12 cellular contexts compared by ENCODE assay signal in genomic region chr1:177185209-177185608, GRCh38. TPM values are rescaled to one million over a fixed set of nuclear protein-coding genes. Genes with fewer than 3 reads are reported as not detected.
DNase-seq lines count a peak whose midpoint lies in the region; TF ChIP-seq lines count a peak whose summit lies in the region.
"Had no signal": no experiment of that assay in that cellular context is flagged by ENCODE, and none has a peak within 500 bp of the region (broad histone marks: within the 10 kb centered on the region; RNA-seq: fewer than 3 reads in every experiment).

No MANE protein-coding gene starts in this region.

- TF ChIP-seq POLR2A in testis (IDR thresholded peaks at IDR 0.05): no peak

- no peaks in the 10 kb centered on the region for H3F3A ChIP-seq in PC-9 (ENCODE audit: insufficient read depth, low read depth)

- H3K27ac ChIP-seq in PC-9: no peak overlapping the region
- H3K27ac ChIP-seq in fibroblast of lung (ENCODE audit: insufficient read depth, low read length): no peak overlapping the region
- no peak overlapping the region for H3K27ac ChIP-seq in testis
- H3K27ac ChIP-seq: tibial artery had no signal

- no TSS peak for BruUV-seq in PC-9 (replicated peaks; lab: Mats Ljungman, UMichigan)

- H2AFZ ChIP-seq in PC-9 (no peak overlapping the region), fibroblast of lung (ENCODE audit: low read length) (no peak overlapping the region)

- H3K4me2 ChIP-seq in PC-9: no peak overlapping the region
- no peak overlapping the region for H3K4me2 ChIP-seq in fibroblast of lung (ENCODE audit: extremely low read depth, insufficient read depth, low read length)

- H3K36me3 ChIP-seq in PC-9 (ENCODE audit: low read depth) (no peaks in the 10 kb centered on the region), fibroblast of lung (ENCODE audit: control insufficient read depth, insufficient read depth, low read length) (no peaks in the 10 kb centered on the region), testis (ENCODE audit: low read depth, missing control alignments) (no peaks in the 10 kb centered on the region)
- H3K36me3 ChIP-seq: tibial artery had no signal

- H3K27me3 ChIP-seq in PC-9 (ENCODE audit: insufficient read depth, low read depth) (no peaks in the 10 kb centered on the region), fibroblast of lung (ENCODE audit: control insufficient read depth, insufficient read depth, low read length) (peaks cover 2% of the 10 kb centered on the region), testis (no peaks in the 10 kb centered on the region)

- H3K9ac ChIP-seq in fibroblast of lung (ENCODE audit: insufficient read depth, low read length): no peak overlapping the region

- H3K4me1 ChIP-seq in PC-9 (replicated peaks; ENCODE audit: insufficient read depth) (no peaks in the 10 kb centered on the region), fibroblast of lung (ENCODE audit: control insufficient read depth, extremely low read depth, insufficient read depth, low read length) (no peaks in the 10 kb centered on the region), testis (no peaks in the 10 kb centered on the region)

- POLR2A ChIA-PET in PC-9 (lab: Charles Lee; ENCODE audit: unreplicated experiment): no interaction called here

- H4K20me1 ChIP-seq in PC-9 (ENCODE audit: insufficient read depth) (no peaks in the 10 kb centered on the region), fibroblast of lung (ENCODE audit: control insufficient read depth, extremely low read depth, insufficient read depth, low read length) (no peaks in the 10 kb centered on the region)

- 82 to 87% methylated on average over 5 of the region's 5 CpGs for WGBS in testis, 2 donors

- intact Hi-C loops in PC-9 (cut with micrococcal nuclease; ENCODE audit: unreplicated experiment): no loop called here
- intact Hi-C loops in testis (cut with DNase I; ENCODE audit: low total_unique reads): no loop called here

- H3K9me3 ChIP-seq in PC-9 (ENCODE audit: insufficient read depth, low read depth) (no peaks in the 10 kb centered on the region), fibroblast of lung (ENCODE audit: control insufficient read depth, insufficient read depth, low read depth, low read length) (no peaks in the 10 kb centered on the region), testis (no peaks in the 10 kb centered on the region)
- H3K9me3 ChIP-seq: tibial artery had no signal

- H3K79me2 ChIP-seq in PC-9 (ENCODE audit: low read depth): no peaks in the 10 kb centered on the region
- no peaks in the 10 kb centered on the region for H3K79me2 ChIP-seq in fibroblast of lung (ENCODE audit: control insufficient read depth, insufficient read depth, low read length)

- DNase-seq in NCI-H82 (lab: John Stamatoyannopoulos, UW): peak; percentile 36
- DNase-seq in NCI-H82 treated with DMSO at 0.1 percent for 48 hours (lab: John Stamatoyannopoulos, UW; ENCODE audit: unreplicated experiment): no peak
- DNase-seq in PC-9: no peak
- DNase-seq in fibroblast of lung (ENCODE audit: low read depth in 2 of 2): peak in 1 of 2 donors; percentile 21
- DNase-seq in testis: peak; percentile 37
- no peak for DNase-seq in NCI-H345 (lab: John Stamatoyannopoulos, UW)
- DNase-seq in AG20443 (ENCODE audit: low spot score): no peak
- no peak for DNase-seq in NCI-H1694 (lab: John Stamatoyannopoulos, UW)
- DNase-seq: activated naive CD4-positive, alpha-beta T cell treated with anti-CD3 and anti-CD28 coated beads, Interleukin-2, amount 50 U/mL, for 16 hours; HCEC 1CT; NCI-H69; tibial artery had no signal

- CTCF ChIA-PET in PC-9 (lab: Charles Lee): no interaction called here

- no peaks in the 10 kb centered on the region for H3K9me2 ChIP-seq in PC-9 (ENCODE audit: insufficient read depth)

- no peak overlapping the region for H3K4me3 ChIP-seq in PC-9
- no peak overlapping the region for H3K4me3 ChIP-seq in fibroblast of lung (replicated peaks in 1 of 4; ENCODE audit: control extremely low read depth in 1 of 4, insufficient read depth in 1 of 4, low read depth in 3 of 4, low read length in 4 of 4)
- H3K4me3 ChIP-seq in testis: no peak overlapping the region
- H3K4me3 ChIP-seq: tibial artery had no signal

- TF ChIP-seq CTCF in PC-9 (conservative IDR thresholded peaks at IDR 0.05): peak; percentile 72
- TF ChIP-seq CTCF in fibroblast of lung (conservative IDR thresholded peaks at IDR 0.05 in 1 of 2, IDR thresholded peaks at IDR 0.05 in 1 of 2; ENCODE audit: low read depth in 1 of 2, low read length in 2 of 2): peak; percentile 57 to 66
- TF ChIP-seq CTCF in testis (IDR thresholded peaks at IDR 0.05): peak in 2 of 3 experiments; percentile 38 to 64

RNA-seq across cellular contexts. Expression of gene BRINP2, which starts 14.5 kb away (rescaled TPM):
- not detected in 2 replicates for total RNA-seq in PC-9 (2021)
- under 0.01 and 0.26 TPM in 2 replicates for total RNA-seq in fibroblast of lung
- 0.02 and 0.21 TPM in 2 replicates for polyA plus RNA-seq in fibroblast of lung
- polyA plus RNA-seq in fibroblast of lung (2012): 0.05 and 0.51 TPM in 2 replicates
- polyA minus RNA-seq in fibroblast of lung (ENCODE audit: low replicate concordance): not detected in 2 replicates
- total RNA-seq in testis: 1 to 10 TPM; 5.9 to 6.1 TPM
- polyA plus RNA-seq in testis (ENCODE audit: insufficient read depth, low read depth, low replicate concordance): 6.7 TPM

RNA-seq across cellular contexts. Expression of gene ASTN1, which starts 20.7 kb away (rescaled TPM):
- total RNA-seq in PC-9 (2021) (not detected in 2 replicates), fibroblast of lung (under 0.01 and 0.17 TPM in 2 replicates), testis (1 to 10 TPM; 1.2 to 2.1 TPM)
- polyA plus RNA-seq in fibroblast of lung (0.06 and 0.15 TPM in 2 replicates), testis (ENCODE audit: insufficient read depth, low read depth, low replicate concordance) (2.7 TPM)
- polyA plus RNA-seq in fibroblast of lung (2012): 0.03 and 0.22 TPM in 2 replicates
- polyA minus RNA-seq in fibroblast of lung (ENCODE audit: low replicate concordance): 0.51 and 0.56 TPM in 2 replicates

Comparison
In these comparisons a context has a peak if more than half of its experiments do, and no peak if none do; other contexts are left out.
1. DNase-seq: peak in NCI-H82 (single experiment) and testis (single experiment); none in NCI-H82 treated with DMSO at 0.1 percent for 48 hours (single experiment), PC-9 (0 of 2), NCI-H345 (single experiment), AG20443 (single experiment) and NCI-H1694 (single experiment).
2. Peak in every context shown above with its lines, with median percentiles within 50 percentile points of each other: CTCF ChIP-seq.